ENCODE assay signal across 1 cellular context in the genomic region with DNA sequence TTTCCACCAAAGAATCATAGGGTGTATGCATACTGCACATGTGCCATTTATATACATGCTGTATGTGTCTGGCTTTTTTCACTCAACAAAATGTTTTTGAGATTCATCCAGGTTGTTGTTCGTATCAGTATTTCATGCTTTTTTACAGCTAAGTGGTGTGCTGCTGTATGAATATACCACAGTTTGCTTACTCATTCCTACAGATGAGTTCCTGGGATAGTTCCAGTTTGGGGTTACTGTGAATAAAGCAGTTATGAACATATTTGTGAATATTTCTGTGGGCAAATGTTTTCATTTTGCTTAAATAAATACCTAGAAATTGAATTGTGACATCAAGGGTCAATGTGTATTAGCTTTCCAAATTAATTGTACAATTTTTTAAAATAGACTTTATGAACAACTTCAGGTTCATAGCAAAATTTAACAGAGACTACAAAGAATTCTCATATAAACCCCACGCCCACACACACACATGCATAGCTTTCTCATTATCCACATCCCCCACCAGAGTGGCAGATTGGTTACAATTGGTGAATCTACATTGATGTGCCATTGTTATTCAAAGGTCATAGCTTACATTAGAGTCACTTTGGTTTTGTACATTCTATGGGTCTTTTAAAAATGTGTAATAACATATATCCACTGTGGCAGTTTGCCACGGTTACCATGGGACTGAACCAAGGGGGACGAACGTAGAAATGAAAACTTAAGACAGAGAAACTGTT.
TF ChIP-seq lines count a peak whose summit lies in the region.

No MANE protein-coding gene starts in this region.

TF ChIP-seq in IMR-90, 13 proteins besides CTCF, POLR2A, EP300 and RAD21:
- TF ChIP-seq RCOR1 (IDR thresholded peaks at IDR 0.05; ENCODE audit: insufficient replicate concordance, low read length): no peak
- no peak for TF ChIP-seq MXI1 (IDR thresholded peaks at IDR 0.05; ENCODE audit: borderline replicate concordance, low read depth, low read length)
- no peak for TF ChIP-seq CEBPB (IDR thresholded peaks at IDR 0.05; ENCODE audit: low read depth, low read length)
- TF ChIP-seq MAFK (IDR thresholded peaks at IDR 0.05; ENCODE audit: low read depth, low read length): no peak
- no peak for TF ChIP-seq NFE2L2 (IDR thresholded peaks at IDR 0.05; ENCODE audit: low read depth, low read length)
- TF ChIP-seq, protein P1, sequence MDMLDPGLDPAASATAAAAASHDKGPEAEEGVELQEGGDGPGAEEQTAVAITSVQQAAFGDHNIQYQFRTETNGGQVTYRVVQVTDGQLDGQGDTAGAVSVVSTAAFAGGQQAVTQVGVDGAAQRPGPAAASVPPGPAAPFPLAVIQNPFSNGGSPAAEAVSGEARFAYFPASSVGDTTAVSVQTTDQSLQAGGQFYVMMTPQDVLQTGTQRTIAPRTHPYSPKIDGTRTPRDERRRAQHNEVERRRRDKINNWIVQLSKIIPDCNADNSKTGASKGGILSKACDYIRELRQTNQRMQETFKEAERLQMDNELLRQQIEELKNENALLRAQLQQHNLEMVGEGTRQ (IDR thresholded peaks at IDR 0.05; ENCODE audit: low read depth, low read length): no peak
- TF ChIP-seq SMC3 (IDR thresholded peaks at IDR 0.05; ENCODE audit: low read depth, low read length): no peak
- TF ChIP-seq MAZ (IDR thresholded peaks at IDR 0.05; ENCODE audit: borderline replicate concordance, low read depth, low read length): no peak
- TF ChIP-seq CHD1 (IDR thresholded peaks at IDR 0.05; ENCODE audit: low read depth, low read length): no peak
- TF ChIP-seq, protein P2, sequence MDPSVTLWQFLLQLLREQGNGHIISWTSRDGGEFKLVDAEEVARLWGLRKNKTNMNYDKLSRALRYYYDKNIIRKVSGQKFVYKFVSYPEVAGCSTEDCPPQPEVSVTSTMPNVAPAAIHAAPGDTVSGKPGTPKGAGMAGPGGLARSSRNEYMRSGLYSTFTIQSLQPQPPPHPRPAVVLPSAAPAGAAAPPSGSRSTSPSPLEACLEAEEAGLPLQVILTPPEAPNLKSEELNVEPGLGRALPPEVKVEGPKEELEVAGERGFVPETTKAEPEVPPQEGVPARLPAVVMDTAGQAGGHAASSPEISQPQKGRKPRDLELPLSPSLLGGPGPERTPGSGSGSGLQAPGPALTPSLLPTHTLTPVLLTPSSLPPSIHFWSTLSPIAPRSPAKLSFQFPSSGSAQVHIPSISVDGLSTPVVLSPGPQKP (IDR thresholded peaks at IDR 0.05; ENCODE audit: borderline replicate concordance, low read depth, low read length): no peak
- TF ChIP-seq BHLHE40 (IDR thresholded peaks at IDR 0.05; ENCODE audit: low read depth, low read length): no peak
- no peak for TF ChIP-seq FOS (IDR thresholded peaks at IDR 0.05; ENCODE audit: low read depth, low read length)
- no peak for TF ChIP-seq RFX5 (IDR thresholded peaks at IDR 0.05; ENCODE audit: low read depth, low read length)
TF ChIP-seq in IMR-90: peak in this region for 0.
